In the genomic region with DNA sequence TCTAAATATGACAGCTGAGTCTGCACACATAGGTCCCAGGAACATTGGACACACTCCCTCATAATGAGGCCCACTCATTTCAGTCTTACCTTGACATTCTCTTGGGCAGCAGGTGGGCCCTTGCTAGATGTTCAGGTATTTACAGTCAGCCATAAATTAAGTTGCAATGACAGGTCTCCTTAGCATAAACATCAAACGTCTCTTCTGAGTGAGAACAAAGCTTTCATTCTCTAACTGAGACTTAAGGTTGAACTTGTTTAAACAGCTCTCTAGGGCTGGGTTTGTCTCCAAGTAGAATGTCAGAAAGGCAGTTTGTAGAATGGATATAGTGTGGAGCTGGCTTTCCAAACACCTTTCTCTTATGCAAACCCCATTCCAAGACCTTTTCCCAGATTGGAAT, we compare ENCODE assay signal across 14 cellular contexts. TPM values are rescaled to one million over a fixed set of nuclear protein-coding genes. Genes with fewer than 3 reads are reported as not detected.
DNase-seq lines count a peak whose midpoint lies in the region; ATAC-seq, FAIRE-seq and TF ChIP-seq lines count a peak whose summit lies in the region.
"Had no signal": no experiment of that assay in that cellular context is flagged by ENCODE, and none has a peak within 500 bp of the region (broad histone marks: within the 10 kb centered on the region; RNA-seq: fewer than 3 reads in every experiment).

No MANE protein-coding gene starts in this region.

- no peak for DNase-seq in activated naive CD4-positive, alpha-beta T cell treated with anti-CD3 and anti-CD28 coated beads, Interleukin-2, amount 50 U/mL, for 16 hours
- DNase-seq in T-cell (no peak), kidney (no peak), urothelium cell line (ENCODE audit: low spot score) (peak; percentile 21), upper lobe of right lung (no peak), NOMO-1 (lab: John Stamatoyannopoulos, UW; ENCODE audit: unreplicated experiment in 2 of 2) (no peak)
- DNase-seq in stimulated activated effector memory CD8-positive, alpha-beta T cell treated with anti-CD3 and anti-CD28 coated beads, Interleukin-12 subunit alpha, Interleukin-12 subunit beta, amount 100 ng/mL, for 72 hours (ENCODE audit: low spot score in 2 of 2) = no peak
- DNase-seq: DMS 273 treated with DMSO at 0.1 percent for 48 hours; HFFc6; MM.1S; OCI-M1; stimulated activated naive CD8-positive, alpha-beta T cell treated with anti-CD3 and anti-CD28 coated beads, Interleukin-15, amount 100 ng/mL, for 72 hours had no signal

- POLR2A ChIA-PET in T-cell (lab: Charles Lee) = interaction anchor here in 1 of 2 donors (0.8 kb wide), 1 partner anchor 58 kb away, joined by 3 read pairs; no protein-coding TSS in a partner anchor

- peak overlapping the region in 1 of 2 donors; percentile 3 for H3K4me3 ChIP-seq in kidney (ENCODE audit: low read length in 2 of 2)
- no peak overlapping the region for H3K4me3 ChIP-seq in upper lobe of right lung

- CTCF ChIA-PET in T-cell (lab: Charles Lee) = interaction anchor here (0.6 to 1.7 kb wide), 5 partner anchors 10 to 64 kb away, joined by 3 to 12 read pairs (median 4); no protein-coding TSS in a partner anchor

- no peaks in the 10 kb centered on the region for H3K27me3 Mint-ChIP-seq in activated naive CD4-positive, alpha-beta T cell treated with anti-CD3 and anti-CD28 coated beads, Interleukin-2, amount 50 U/mL, for 24 hours
- H3K27me3 Mint-ChIP-seq in T-cell = no peaks in the 10 kb centered on the region
- H3K27me3 Mint-ChIP-seq: dendritic cell treated with granulocyte-macrophage colony-stimulating factor and Interleukin-4, amounts not matched to agents 40 ng/mL and 50 ng/mL, for 4 days; stimulated activated naive CD8-positive, alpha-beta T cell treated with anti-CD3 and anti-CD28 coated beads, Interleukin-15, amount 100 ng/mL, for 72 hours had no signal

- H3K9me3 ChIP-seq in kidney (ENCODE audit: control insufficient read depth in 1 of 2, low read length in 2 of 2) = no peaks in the 10 kb centered on the region
- no peaks in the 10 kb centered on the region for H3K9me3 ChIP-seq in upper lobe of right lung

- peaks cover 59% of the 10 kb centered on the region for H3K4me1 Mint-ChIP-seq in activated naive CD4-positive, alpha-beta T cell treated with anti-CD3 and anti-CD28 coated beads, Interleukin-2, amount 50 U/mL, for 24 hours
- H3K4me1 Mint-ChIP-seq in T-cell = peaks cover 36 to 65% (median 38%) of the 10 kb centered on the region in 3 donors
- peaks cover 12% of the 10 kb centered on the region for H3K4me1 Mint-ChIP-seq in stimulated activated effector memory CD8-positive, alpha-beta T cell treated with anti-CD3 and anti-CD28 coated beads, Interleukin-12 subunit alpha, Interleukin-12 subunit beta, amount 100 ng/mL, for 72 hours

- TF ChIP-seq CTCF in kidney (IDR thresholded peaks at IDR 0.05; ENCODE audit: borderline replicate concordance, extremely low read depth, insufficient read depth) (no peak), upper lobe of right lung (IDR thresholded peaks at IDR 0.05) (no peak)

- peaks cover 0 to 6% of the 10 kb centered on the region in 2 donors for H3K36me3 ChIP-seq in kidney (ENCODE audit: control insufficient read depth in 1 of 2, insufficient read depth in 2 of 2, low read length in 2 of 2)
- peaks cover 13% of the 10 kb centered on the region for H3K36me3 ChIP-seq in upper lobe of right lung

- H3K36me3 Mint-ChIP-seq in activated naive CD4-positive, alpha-beta T cell treated with anti-CD3 and anti-CD28 coated beads, Interleukin-2, amount 50 U/mL, for 24 hours = peaks cover 14% of the 10 kb centered on the region
- H3K36me3 Mint-ChIP-seq in T-cell = peaks cover 20% of the 10 kb centered on the region
- no peaks in the 10 kb centered on the region for H3K36me3 Mint-ChIP-seq in stimulated activated effector memory CD8-positive, alpha-beta T cell treated with anti-CD3 and anti-CD28 coated beads, Interleukin-12 subunit alpha, Interleukin-12 subunit beta, amount 100 ng/mL, for 72 hours

- FAIRE-seq in kidney (lab: Jason Lieb, UNC) (no peak), urothelium cell line (lab: Jason Lieb, UNC) (no peak)

- peak overlapping the region; percentile 64 for H3K27ac Mint-ChIP-seq in activated naive CD4-positive, alpha-beta T cell treated with anti-CD3 and anti-CD28 coated beads, Interleukin-2, amount 50 U/mL, for 24 hours
- H3K27ac Mint-ChIP-seq in T-cell = peak overlapping the region; percentile 24 to 65
- H3K27ac Mint-ChIP-seq in stimulated activated effector memory CD8-positive, alpha-beta T cell treated with anti-CD3 and anti-CD28 coated beads, Interleukin-12 subunit alpha, Interleukin-12 subunit beta, amount 100 ng/mL, for 72 hours = no peak overlapping the region
- H3K27ac Mint-ChIP-seq: dendritic cell treated with granulocyte-macrophage colony-stimulating factor and Interleukin-4, amounts not matched to agents 40 ng/mL and 50 ng/mL, for 4 days; HFFc6; stimulated activated naive CD8-positive, alpha-beta T cell treated with anti-CD3 and anti-CD28 coated beads, Interleukin-15, amount 100 ng/mL, for 72 hours had no signal

- intact Hi-C loops in kidney (cut with DNase I) = no loop called here
- intact Hi-C loops in upper lobe of right lung (cut with DNase I) = no loop called here

- H3K4me1 ChIP-seq in kidney (ENCODE audit: control insufficient read depth in 1 of 2, insufficient read depth in 1 of 2, low read depth in 1 of 2, low read length in 2 of 2) = peaks cover 30 to 34% of the 10 kb centered on the region in 2 donors
- H3K4me1 ChIP-seq in upper lobe of right lung = peaks cover 34% of the 10 kb centered on the region

- ATAC-seq in T-cell (replicated peaks in 1 of 4) (peak; percentile 40 to 85 (median 60)), upper lobe of right lung (no peak)
- no peak for ATAC-seq in stimulated activated effector memory CD8-positive, alpha-beta T cell treated with anti-CD3 and anti-CD28 coated beads, Interleukin-12 subunit alpha, Interleukin-12 subunit beta, amount 100 ng/mL, for 72 hours
- ATAC-seq: stimulated activated naive CD8-positive, alpha-beta T cell treated with anti-CD3 and anti-CD28 coated beads, Interleukin-15, amount 100 ng/mL, for 72 hours had no signal

- no peaks in the 10 kb centered on the region for H3K9me3 Mint-ChIP-seq in activated naive CD4-positive, alpha-beta T cell treated with anti-CD3 and anti-CD28 coated beads, Interleukin-2, amount 50 U/mL, for 24 hours
- H3K9me3 Mint-ChIP-seq in T-cell = no peaks in the 10 kb centered on the region
- no peaks in the 10 kb centered on the region for H3K9me3 Mint-ChIP-seq in stimulated activated effector memory CD8-positive, alpha-beta T cell treated with anti-CD3 and anti-CD28 coated beads, Interleukin-12 subunit alpha, Interleukin-12 subunit beta, amount 100 ng/mL, for 72 hours
- H3K9me3 Mint-ChIP-seq: dendritic cell treated with granulocyte-macrophage colony-stimulating factor and Interleukin-4, amounts not matched to agents 40 ng/mL and 50 ng/mL, for 4 days; stimulated activated naive CD8-positive, alpha-beta T cell treated with anti-CD3 and anti-CD28 coated beads, Interleukin-15, amount 100 ng/mL, for 72 hours had no signal

- H3K27ac ChIP-seq in kidney (ENCODE audit: low read depth in 2 of 2, low read length in 2 of 2) (peak overlapping the region; percentile 25 to 33), upper lobe of right lung (no peak overlapping the region)

- H3K4me3 Mint-ChIP-seq in activated naive CD4-positive, alpha-beta T cell treated with anti-CD3 and anti-CD28 coated beads, Interleukin-2, amount 50 U/mL, for 24 hours = no peak overlapping the region
- H3K4me3 Mint-ChIP-seq in T-cell = peak overlapping the region in 1 of 3 donors; percentile 13
- no peak overlapping the region for H3K4me3 Mint-ChIP-seq in stimulated activated effector memory CD8-positive, alpha-beta T cell treated with anti-CD3 and anti-CD28 coated beads, Interleukin-12 subunit alpha, Interleukin-12 subunit beta, amount 100 ng/mL, for 72 hours
- H3K4me3 Mint-ChIP-seq: dendritic cell treated with granulocyte-macrophage colony-stimulating factor and Interleukin-4, amounts not matched to agents 40 ng/mL and 50 ng/mL, for 4 days; HFFc6; stimulated activated naive CD8-positive, alpha-beta T cell treated with anti-CD3 and anti-CD28 coated beads, Interleukin-15, amount 100 ng/mL, for 72 hours had no signal

- H3K9ac ChIP-seq in kidney (ENCODE audit: low read length in 2 of 2) = peak overlapping the region in 1 of 2 donors; percentile 16

- H3K27me3 ChIP-seq in upper lobe of right lung = no peaks in the 10 kb centered on the region

RNA-seq across cellular contexts. Expression of a gene that starts 10.3 kb away (rescaled TPM):
- total RNA-seq in T-cell = 10 to 100 TPM in 4 of 5 donors, 1 to 10 TPM in 1; 9.0 to 12.6 (median 11.8) TPM
- 95.5 TPM for total RNA-seq in kidney
- 30.6 TPM for polyA plus RNA-seq in kidney (ENCODE audit: insufficient read depth, low read depth, low replicate concordance)
- total RNA-seq in upper lobe of right lung = 33.5 TPM

RNA-seq across cellular contexts. Expression of a gene that starts 44.9 kb away (rescaled TPM):
- total RNA-seq in T-cell = 100 to 1,000 TPM in 2 of 5 donors, 10 to 100 TPM in 3; 31.7 to 480 (median 38.4) TPM
- total RNA-seq in kidney = 52.3 TPM
- 22.3 TPM for polyA plus RNA-seq in kidney (ENCODE audit: insufficient read depth, low read depth, low replicate concordance)
- 199 TPM for total RNA-seq in upper lobe of right lung

RNA-seq across cellular contexts. Expression of a gene that starts 54.5 kb away (rescaled TPM):
- total RNA-seq in T-cell (under 1 TPM in 3 of 5 donors, not detected in 2; 0.16 to 0.58 (median 0.23) TPM), kidney (88.4 TPM), upper lobe of right lung (223 TPM)
- polyA plus RNA-seq in kidney (ENCODE audit: insufficient read depth, low read depth, low replicate concordance) = 29.1 TPM

Comparison
In these comparisons a context has a peak if more than half of its experiments do, and no peak if none do; other contexts are left out.
1. ATAC-seq: peak in T-cell (4 of 4); none in stimulated activated effector memory CD8-positive, alpha-beta T cell treated with anti-CD3 and anti-CD28 coated beads, Interleukin-12 subunit alpha, Interleukin-12 subunit beta, amount 100 ng/mL, for 72 hours (single experiment) and upper lobe of right lung (single experiment).
2. RNA of a gene that starts 54.5 kb away (total RNA-seq): 223 TPM in upper lobe of right lung (single experiment) and 88.4 TPM in kidney (single experiment); 0.16 to 0.58 TPM in T-cell; every median in the first group is over 10 times any median in the second.